ENCODE assay signal across 26 cellular contexts in the genomic region with DNA sequence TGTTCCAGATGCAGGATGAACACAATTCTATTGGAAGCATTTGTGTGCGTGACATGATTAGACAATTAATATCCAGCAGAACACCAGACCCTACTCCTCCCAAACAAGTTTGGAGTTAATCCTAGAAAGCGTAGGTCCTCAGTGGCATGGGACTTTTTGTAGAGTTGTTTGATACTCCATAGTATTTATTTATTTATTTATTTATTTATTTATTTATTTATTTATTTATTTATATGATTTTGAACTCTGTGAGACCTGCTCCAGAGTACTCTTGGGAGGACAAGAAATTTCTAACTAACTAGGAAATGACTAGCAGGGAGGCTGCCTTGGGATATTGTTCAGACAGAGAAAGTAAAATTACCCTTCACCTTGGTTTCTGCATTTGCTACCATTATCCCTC.
"Had no signal": no experiment of that assay in that cellular context is flagged by ENCODE, and none has a peak within 500 bp of the region (broad histone marks: within the 10 kb centered on the region; RNA-seq: fewer than 3 reads in every experiment).

No MANE protein-coding gene starts in this region.

- H2AFZ ChIP-seq: hepatocyte had no signal

- H3K9me3 ChIP-seq: gastroesophageal sphincter, heart left ventricle, left lung, prostate gland, right atrium auricular region, sigmoid colon, stomach, thyroid gland, vagina had no signal

- FAIRE-seq: islet of Langerhans had no signal

- H3K4me3 ChIP-seq: gastroesophageal sphincter, heart left ventricle, hepatocyte, left lung, prostate gland, right atrium auricular region, sigmoid colon, stomach, thyroid gland, vagina had no signal

- DNase-seq: effector CD8-positive, alpha-beta T cell; endodermal cell; foreskin keratinocyte; heart left ventricle; left cardiac atrium; left lung; mesenchymal stem cell; naive thymus-derived CD8-positive, alpha-beta T cell; nephron progenitor cell; nucleus accumbens; sigmoid colon; stimulated activated CD4-positive, alpha-beta T cell treated with anti-CD3 and anti-CD28 coated beads, Interleukin-2, amount 100 ng/mL, for 24 hours; stimulated activated CD4-positive, alpha-beta T cell treated with anti-CD3 and anti-CD28 coated beads, Interleukin-4, amount 100 ng/mL, for 24 hours; stimulated activated naive CD4-positive, alpha-beta T cell treated with Interleukin-2 at 50 U/mL for 16 hours; stomach; thyroid gland; trophoblast cell had no signal

- H3K79me2 ChIP-seq: hepatocyte had no signal

- H3K4me2 ChIP-seq: hepatocyte had no signal

- H3K27me3 ChIP-seq: foreskin keratinocyte, hepatocyte, left lung, right atrium auricular region, sigmoid colon, thyroid gland, vagina had no signal

- ATAC-seq: esophagus mucosa; foreskin keratinocyte; gastroesophageal sphincter; heart left ventricle; left cardiac atrium; left lung; naive thymus-derived CD8-positive, alpha-beta T cell; stimulated activated effector memory CD8-positive, alpha-beta T cell treated with anti-CD3 and anti-CD28 coated beads, Interleukin-12 subunit alpha, Interleukin-12 subunit beta, amount 100 ng/mL, for 72 hours had no signal

- H3K36me3 ChIP-seq: gastroesophageal sphincter, heart left ventricle, left lung, prostate gland, right atrium auricular region, sigmoid colon, stomach, thyroid gland, vagina had no signal

- H3K4me1 ChIP-seq: gastroesophageal sphincter, heart left ventricle, left lung, prostate gland, right atrium auricular region, sigmoid colon, stomach, thyroid gland, vagina had no signal

- H3K27ac ChIP-seq: epithelial cell of prostate, foreskin keratinocyte, gastroesophageal sphincter, heart left ventricle, hepatocyte, left lung, prostate gland, right atrium auricular region, sigmoid colon, stomach, thyroid gland, vagina had no signal
